ENCODE assay signal across 8 cellular contexts in genomic region chr10:48658243-48658888, GRCh38. TPM values are rescaled to one million over a fixed set of nuclear protein-coding genes. Genes with fewer than 3 reads are reported as not detected.
DNase-seq lines count a peak whose midpoint lies in the region; ATAC-seq and TF ChIP-seq lines count a peak whose summit lies in the region.

No MANE protein-coding gene starts in this region.

- CTCF ChIA-PET in PC-3 (lab: Charles Lee): interaction anchor here (0.6 to 3.7 kb wide), 13 partner anchors 9 to 854 kb away, joined by 3 to 81 read pairs (median 5); partner anchors contain the start of gene WDFY4

- no TSS peak for BruUV-seq in PC-3 (replicated peaks; lab: Mats Ljungman, UMichigan)

- peaks cover 3% of the 10 kb centered on the region for H3K4me1 Mint-ChIP-seq in activated T-helper 2 cell treated with anti-CD3 and anti-CD28 coated beads, Interferon-gamma antibody, Interleukin-2, Interleukin-4, amounts not matched to agents 10 μg/mL and 5 μg/mL and 100 μg/mL, durations not matched to agents 14 hours and 24 hours and 36 hours (ENCODE audit: low read depth)

- H3K9me3 ChIP-seq in PC-3 (ENCODE audit: low read length) (no peaks in the 10 kb centered on the region), neutrophil (no peaks in the 10 kb centered on the region)

- H4K20me1 ChIP-seq in PC-3 (ENCODE audit: low read length): no peaks in the 10 kb centered on the region

- peak; percentile 6; the same call in 1 of the 2 replicates for ATAC-seq in PC-3
- ATAC-seq in foreskin keratinocyte: peak; percentile 36
- no peak for ATAC-seq in GM19035 (IDR thresholded peaks at IDR 0.05; ENCODE audit: unreplicated experiment)

- H3K4me3 ChIP-seq in PC-3 (ENCODE audit: low read length): no peak overlapping the region
- H3K4me3 ChIP-seq in neutrophil (ENCODE audit: low read depth in 1 of 2, low read length in 1 of 2): no peak overlapping the region

- no peaks in the 10 kb centered on the region for H3K9me2 ChIP-seq in PC-3 (replicated peaks; ENCODE audit: low read length)

- POLR2A ChIA-PET in PC-3 (lab: Charles Lee; ENCODE audit: unreplicated experiment): no interaction called here

- intact Hi-C loops in PC-3 (cut with micrococcal nuclease): loop anchor here (1.0 to 5.0 kb wide), 5 partner anchors 151 to 861 kb away; partner anchors contain the start of gene MAPK8
- intact Hi-C loops in activated T-helper 2 cell treated with anti-CD3 and anti-CD28 coated beads, Interferon-gamma antibody, Interleukin-2, Interleukin-4, amounts not matched to agents 10 μg/mL and 5 μg/mL and 100 μg/mL, durations not matched to agents 14 hours and 24 hours and 36 hours (cut with micrococcal nuclease): loop anchor here (2.0 to 10.0 kb wide), 4 partner anchors 51 to 860 kb away; partner anchors contain the start of gene ARHGAP22

- peak overlapping the region; percentile 17; the same call in 1 of the 2 replicates for H3K4me2 ChIP-seq in PC-3 (ENCODE audit: low read length)

- H3K9me3 Mint-ChIP-seq in activated T-helper 2 cell treated with anti-CD3 and anti-CD28 coated beads, Interferon-gamma antibody, Interleukin-2, Interleukin-4, amounts not matched to agents 10 μg/mL and 5 μg/mL and 100 μg/mL, durations not matched to agents 14 hours and 24 hours and 36 hours: no peaks in the 10 kb centered on the region

- no peaks in the 10 kb centered on the region for H3K79me2 ChIP-seq in PC-3 (ENCODE audit: low read length)

- peaks cover 14% of the 10 kb centered on the region for H3K4me1 ChIP-seq in PC-3 (ENCODE audit: insufficient read depth, low read length)
- H3K4me1 ChIP-seq in foreskin keratinocyte: no peaks in the 10 kb centered on the region
- peaks cover 36 to 41% of the 10 kb centered on the region in 2 experiments for H3K4me1 ChIP-seq in neutrophil (ENCODE audit: control insufficient read depth in 1 of 2, insufficient read depth in 1 of 2, low read depth in 1 of 2, low read length in 1 of 2)

- H3K36me3 Mint-ChIP-seq in activated T-helper 2 cell treated with anti-CD3 and anti-CD28 coated beads, Interferon-gamma antibody, Interleukin-2, Interleukin-4, amounts not matched to agents 10 μg/mL and 5 μg/mL and 100 μg/mL, durations not matched to agents 14 hours and 24 hours and 36 hours (ENCODE audit: low read depth): no peaks in the 10 kb centered on the region

- no peak overlapping the region for H3K9ac ChIP-seq in PC-3 (ENCODE audit: low read length)

- TF ChIP-seq CTCF in PC-3 (conservative IDR thresholded peaks at IDR 0.05; ENCODE audit: low read depth, low read length): peak; percentile 99
- TF ChIP-seq CTCF in foreskin keratinocyte (conservative IDR thresholded peaks at IDR 0.05): peak; percentile 90
- TF ChIP-seq CTCF in neutrophil (IDR thresholded peaks at IDR 0.05): peak; percentile 91

- DNase-seq in COR-L47 (lab: John Stamatoyannopoulos, UW) (peak; percentile 27), HS-27A (ENCODE audit: low read depth) (peak; percentile 24), PC-3 (peak; percentile 96), foreskin keratinocyte (peak in 1 of 2 donors; percentile 19), ureter (ENCODE audit: low spot score) (peak; percentile 73)
- peak; percentile 41 for DNase-seq in activated T-helper 2 cell treated with anti-CD3 and anti-CD28 coated beads, Interferon-gamma antibody, Interleukin-2, Interleukin-4, amounts not matched to agents 10 μg/mL and 5 μg/mL and 100 μg/mL, durations not matched to agents 14 hours and 24 hours and 36 hours (ENCODE audit: low spot score)

- H3K36me3 ChIP-seq in PC-3 (ENCODE audit: low read depth, low read length): no peaks in the 10 kb centered on the region
- no peaks in the 10 kb centered on the region for H3K36me3 ChIP-seq in neutrophil

- H3K27ac ChIP-seq in PC-3 (ENCODE audit: low read length): no peak overlapping the region
- no peak overlapping the region for H3K27ac ChIP-seq in foreskin keratinocyte
- no peak overlapping the region for H3K27ac ChIP-seq in neutrophil

- no peaks in the 10 kb centered on the region; the same call in 1 of the 2 replicates for H3K27me3 ChIP-seq in PC-3 (ENCODE audit: low read length)
- peaks cover 35% of the 10 kb centered on the region for H3K27me3 ChIP-seq in foreskin keratinocyte
- H3K27me3 ChIP-seq in neutrophil: peaks cover 35% of the 10 kb centered on the region

- H3K27me3 Mint-ChIP-seq in activated T-helper 2 cell treated with anti-CD3 and anti-CD28 coated beads, Interferon-gamma antibody, Interleukin-2, Interleukin-4, amounts not matched to agents 10 μg/mL and 5 μg/mL and 100 μg/mL, durations not matched to agents 14 hours and 24 hours and 36 hours (ENCODE audit: low read depth): peaks cover 25% of the 10 kb centered on the region

- H3K27ac Mint-ChIP-seq in activated T-helper 2 cell treated with anti-CD3 and anti-CD28 coated beads, Interferon-gamma antibody, Interleukin-2, Interleukin-4, amounts not matched to agents 10 μg/mL and 5 μg/mL and 100 μg/mL, durations not matched to agents 14 hours and 24 hours and 36 hours: no peak overlapping the region

- H3F3A ChIP-seq in PC-3 (ENCODE audit: low read length, unreplicated experiment): no peaks in the 10 kb centered on the region

- H3K4me3 Mint-ChIP-seq in activated T-helper 2 cell treated with anti-CD3 and anti-CD28 coated beads, Interferon-gamma antibody, Interleukin-2, Interleukin-4, amounts not matched to agents 10 μg/mL and 5 μg/mL and 100 μg/mL, durations not matched to agents 14 hours and 24 hours and 36 hours (ENCODE audit: low read depth): no peak overlapping the region

- 0 out of 2 replicates have a peak overlapping the region, but pooled peaks have one; percentile 9 for H2AFZ ChIP-seq in PC-3 (ENCODE audit: low read length)

RNA-seq across cellular contexts. Expression of gene WDFY4, which starts 26.3 kb away (rescaled TPM):
- total RNA-seq in PC-3 (2014; rRNA removed) (not detected in 2 replicates), foreskin keratinocyte (0.04 TPM in 1 of 2 replicates, not detected in the other), ureter (7.0 TPM)
- 0.18 and 0.21 TPM in 2 replicates for total RNA-seq in activated T-helper 2 cell treated with anti-CD3 and anti-CD28 coated beads, Interferon-gamma antibody, Interleukin-2, Interleukin-4, amounts not matched to agents 10 μg/mL and 5 μg/mL and 100 μg/mL, durations not matched to agents 14 hours and 24 hours and 36 hours
- not detected in 2 replicates for polyA plus RNA-seq in foreskin keratinocyte

RNA-seq across cellular contexts. Expression of gene ARHGAP22, which starts 53.5 kb away (rescaled TPM):
- 12.2 and 14.9 TPM in 2 replicates for total RNA-seq in PC-3 (2014; rRNA removed)
- total RNA-seq in activated T-helper 2 cell treated with anti-CD3 and anti-CD28 coated beads, Interferon-gamma antibody, Interleukin-2, Interleukin-4, amounts not matched to agents 10 μg/mL and 5 μg/mL and 100 μg/mL, durations not matched to agents 14 hours and 24 hours and 36 hours: 0.18 and 0.43 TPM in 2 replicates
- 5.2 and 7.1 TPM in 2 replicates for total RNA-seq in foreskin keratinocyte
- 6.1 and 7.1 TPM in 2 replicates for polyA plus RNA-seq in foreskin keratinocyte
- total RNA-seq in ureter: 4.6 TPM
